ENCODE assay signal across 8 cellular contexts in the genomic region with DNA sequence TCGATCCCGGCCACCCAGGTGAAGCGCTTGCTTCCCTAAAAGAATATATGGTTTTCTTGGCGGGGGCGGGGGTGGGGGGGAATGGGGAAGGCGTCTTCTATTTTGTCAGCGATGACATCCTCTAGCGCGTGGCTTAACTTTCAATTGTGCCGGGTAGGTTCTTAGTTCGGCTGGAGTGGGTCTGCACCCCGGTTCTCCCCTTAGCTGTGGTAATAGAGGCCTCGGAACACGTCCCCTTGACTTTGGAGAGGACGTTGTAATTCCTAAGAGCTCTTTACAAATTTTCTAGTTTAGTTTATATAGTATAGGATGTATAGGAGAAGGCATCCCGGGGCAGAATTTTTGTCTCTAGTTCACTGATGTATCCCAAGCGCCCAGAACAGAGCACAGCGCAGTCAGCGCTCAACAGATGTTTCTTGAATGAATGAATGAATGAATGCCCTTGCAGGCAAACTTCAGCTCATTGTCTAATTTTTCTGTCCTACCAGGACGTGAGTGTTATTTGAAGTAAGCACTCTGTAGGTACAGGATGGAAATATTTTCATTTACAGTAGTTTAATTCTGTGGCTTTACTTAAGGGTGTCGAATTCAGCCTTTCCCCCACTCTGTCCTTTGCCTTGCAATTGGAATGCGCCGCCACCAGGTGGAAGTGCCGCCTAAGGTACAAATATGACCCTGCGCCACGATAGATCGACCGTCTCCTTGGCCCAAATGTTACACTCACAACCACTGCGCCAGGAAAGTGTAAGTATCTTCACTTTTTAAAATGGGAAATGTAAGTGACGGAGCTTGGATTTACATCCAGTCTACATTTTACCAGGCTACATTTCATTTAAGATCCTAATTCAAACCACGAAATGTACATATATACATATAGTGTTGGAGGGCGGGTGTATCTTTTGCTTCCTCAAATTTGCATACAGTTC. TPM values are rescaled to one million over a fixed set of nuclear protein-coding genes. Genes with fewer than 3 reads are reported as not detected.
DNase-seq lines count a peak whose midpoint lies in the region; ATAC-seq and TF ChIP-seq lines count a peak whose summit lies in the region.

No MANE protein-coding gene starts in this region.

- ATAC-seq in GM19372 (IDR thresholded peaks at IDR 0.05; ENCODE audit: low read depth, unreplicated experiment) (peak; percentile 74), HG03520 (IDR thresholded peaks at IDR 0.05; ENCODE audit: unreplicated experiment) (peak; percentile 71), lower lobe of right lung (peak; percentile 95 to 97)
- peak; percentile 81 for ATAC-seq in activated CD8-positive, alpha-beta T cell treated with anti-CD3 and anti-CD28 coated beads for 36 hours

- peak overlapping the region; percentile 86 for H3K27ac ChIP-seq in lower lobe of right lung

- H3K36me3 Mint-ChIP-seq in CD14-positive monocyte = peaks cover 12 to 16% of the 10 kb centered on the region in 2 donors
- H3K36me3 Mint-ChIP-seq in activated CD8-positive, alpha-beta T cell treated with anti-CD3 and anti-CD28 coated beads for 36 hours (ENCODE audit: low read depth) = peaks cover 25% of the 10 kb centered on the region

- peaks cover 31% of the 10 kb centered on the region for H3K36me3 ChIP-seq in lower lobe of right lung

- no peaks in the 10 kb centered on the region for H3K27me3 ChIP-seq in lower lobe of right lung (ENCODE audit: low read depth)

- peaks cover 0 to 2% (median 0%) of the 10 kb centered on the region in 3 donors for H3K27me3 Mint-ChIP-seq in CD14-positive monocyte (ENCODE audit: low read depth in 3 of 3)
- H3K27me3 Mint-ChIP-seq in activated CD8-positive, alpha-beta T cell treated with anti-CD3 and anti-CD28 coated beads for 36 hours = no peaks in the 10 kb centered on the region

- POLR2A ChIA-PET in activated CD8-positive, alpha-beta T cell treated with anti-CD3 and anti-CD28 coated beads for 36 hours (lab: Charles Lee) = interaction anchor here (0.6 to 2.1 kb wide), 10 partner anchors 25 to 194 kb away, joined by 3 to 7 read pairs (median 4); partner anchors contain the start of genes ATP5PF, GABPA and JAM2

- TF ChIP-seq CTCF in CD14-positive monocyte (IDR thresholded peaks at IDR 0.05) = peak; percentile 91
- peak; percentile 88 for TF ChIP-seq CTCF in activated CD8-positive, alpha-beta T cell treated with anti-CD3 and anti-CD28 coated beads for 36 hours (IDR thresholded peaks at IDR 0.05)
- peak; percentile 92 for TF ChIP-seq CTCF in lower lobe of right lung (IDR thresholded peaks at IDR 0.05)

- peak overlapping the region; percentile 100 for H3K4me3 Mint-ChIP-seq in CD14-positive monocyte
- peak overlapping the region; percentile 100 for H3K4me3 Mint-ChIP-seq in activated CD8-positive, alpha-beta T cell treated with anti-CD3 and anti-CD28 coated beads for 36 hours

- peak overlapping the region; percentile 85 for H3K4me3 ChIP-seq in lower lobe of right lung

- no peaks in the 10 kb centered on the region for H3K9me3 Mint-ChIP-seq in CD14-positive monocyte
- H3K9me3 Mint-ChIP-seq in activated CD8-positive, alpha-beta T cell treated with anti-CD3 and anti-CD28 coated beads for 36 hours = no peaks in the 10 kb centered on the region

- intact Hi-C loops in CD14-positive monocyte (cut with micrococcal nuclease) (loop anchor here (2.0 to 5.0 kb wide), 3 partner anchors 101 to 1109 kb away; no protein-coding TSS in a partner anchor), lower lobe of right lung (cut with DNase I) (no loop called here)
- intact Hi-C loops in activated CD8-positive, alpha-beta T cell treated with anti-CD3 and anti-CD28 coated beads for 36 hours (cut with micrococcal nuclease) = loop anchor here (1.0 to 5.0 kb wide), 3 partner anchors 100 to 254 kb away; partner anchors contain the start of genes ATP5PF and GABPA

- DNase-seq in CD14-positive monocyte (ENCODE audit: low spot score) = peak; percentile 65
- peak; percentile 59 for DNase-seq in NCI-H526 treated with DMSO at 0.1 percent for 48 hours (lab: John Stamatoyannopoulos, UW)
- peak; percentile 87 for DNase-seq in activated CD8-positive, alpha-beta T cell treated with anti-CD3 and anti-CD28 coated beads for 36 hours
- DNase-seq in effector CD8-positive, alpha-beta T cell (lab: John Stamatoyannopoulos, UW) = peak; percentile 64
- peak; percentile 83 for DNase-seq in lower lobe of right lung
- peak; percentile 33 to 55 (median 55) for DNase-seq in stimulated activated CD4-positive, alpha-beta T cell treated with anti-CD3 and anti-CD28 coated beads, TNF-alpha, amount 100 ng/mL, for 1 hour (ENCODE audit: low read depth in 3 of 3, low spot score in 1 of 3)

- H3K9me3 ChIP-seq in lower lobe of right lung = no peaks in the 10 kb centered on the region

- H3K4me1 ChIP-seq in lower lobe of right lung = peaks cover 33% of the 10 kb centered on the region

- CTCF ChIA-PET in activated CD8-positive, alpha-beta T cell treated with anti-CD3 and anti-CD28 coated beads for 36 hours (lab: Charles Lee) = interaction anchor here (0.6 to 5.5 kb wide), 71 partner anchors 10 to 1109 kb away, joined by 3 to 79 read pairs (median 4); partner anchors contain the start of gene JAM2

- peak overlapping the region; percentile 28 to 99 (median 94) for H3K27ac Mint-ChIP-seq in CD14-positive monocyte
- peak overlapping the region; percentile 99 for H3K27ac Mint-ChIP-seq in activated CD8-positive, alpha-beta T cell treated with anti-CD3 and anti-CD28 coated beads for 36 hours

- H3K4me1 Mint-ChIP-seq in CD14-positive monocyte = peaks cover 21% of the 10 kb centered on the region
- peaks cover 31% of the 10 kb centered on the region for H3K4me1 Mint-ChIP-seq in activated CD8-positive, alpha-beta T cell treated with anti-CD3 and anti-CD28 coated beads for 36 hours (ENCODE audit: low read depth)

RNA-seq across cellular contexts. Expression of gene MRPL39, which starts 0.8 kb away (rescaled TPM):
- polyA plus RNA-seq in CD14-positive monocyte = 10 to 100 TPM; 15.5 to 22.3 TPM
- 10 to 100 TPM; 67.1 to 71.0 TPM for total RNA-seq in activated CD8-positive, alpha-beta T cell treated with anti-CD3 and anti-CD28 coated beads for 36 hours
- total RNA-seq in lower lobe of right lung = 16.9 TPM

RNA-seq across cellular contexts. Expression of gene JAM2, which starts 31.0 kb away (rescaled TPM):
- polyA plus RNA-seq in CD14-positive monocyte = not detected
- total RNA-seq in activated CD8-positive, alpha-beta T cell treated with anti-CD3 and anti-CD28 coated beads for 36 hours = 1 to 10 TPM; 1.5 TPM
- total RNA-seq in lower lobe of right lung = 36.2 TPM

Comparison
In these comparisons a context has a peak if more than half of its experiments do, and no peak if none do; other contexts are left out.
1. Peak in every context shown above with its lines: DNase-seq, ATAC-seq, H3K4me3 ChIP-seq and H3K27ac ChIP-seq.
2. RNA of gene JAM2, which starts 31.0 kb away (total RNA-seq): 36.2 TPM in lower lobe of right lung (single experiment); 1.5 TPM in activated CD8-positive, alpha-beta T cell treated with anti-CD3 and anti-CD28 coated beads for 36 hours; every median in the first group is over 10 times any median in the second.